Comparison of ENCODE assay signal across 31 cellular contexts in genomic region chr1:204848579-204848978, GRCh38. TPM values are rescaled to one million over a fixed set of nuclear protein-coding genes. Genes with fewer than 3 reads are reported as not detected.
"Had no signal": no experiment of that assay in that cellular context is flagged by ENCODE, and none has a peak within 500 bp of the region (broad histone marks: within the 10 kb centered on the region; RNA-seq: fewer than 3 reads in every experiment).

No MANE protein-coding gene starts in this region.

- H3K4me3 ChIP-seq: gastroesophageal sphincter, heart right ventricle, lung, mucosa of descending colon, neural progenitor cell, prostate gland, sigmoid colon, stomach, testis, tibial artery, upper lobe of left lung had no signal

- H3K9ac ChIP-seq: neural progenitor cell had no signal

- H2AFZ ChIP-seq: neural progenitor cell had no signal

- H3K4me1 ChIP-seq: foreskin keratinocyte, neural progenitor cell, prostate gland, stomach, testis, tibial artery, upper lobe of left lung had no signal

- H3K9me3 ChIP-seq: gastroesophageal sphincter, heart right ventricle, mucosa of descending colon, prostate gland, sigmoid colon, stomach, testis, tibial artery, upper lobe of left lung had no signal

- ATAC-seq: esophagus mucosa; foreskin keratinocyte; gastroesophageal sphincter; heart right ventricle; left ventricle myocardium superior; mucosa of descending colon; natural killer cell treated with Interleukin-12 subunit alpha and Interleukin-12 subunit beta and Interleukin-15 and Interleukin-18, amount 100 ng/mL, for 72 hours; right cardiac atrium; stimulated activated effector memory CD8-positive, alpha-beta T cell treated with anti-CD3 and anti-CD28 coated beads, Interleukin-12 subunit alpha, Interleukin-12 subunit beta, amount 100 ng/mL, for 72 hours had no signal

- H3K4me3 Mint-ChIP-seq: endodermal cell; immature natural killer cell; memory B cell; mesothelial cell of epicardium; naive B cell; natural killer cell treated with Interleukin-12 subunit alpha and Interleukin-12 subunit beta and Interleukin-15 and Interleukin-18, amount 100 ng/mL, for 72 hours; neural progenitor cell; stimulated activated effector memory CD8-positive, alpha-beta T cell treated with anti-CD3 and anti-CD28 coated beads, Interleukin-12 subunit alpha, Interleukin-12 subunit beta, amount 100 ng/mL, for 72 hours had no signal

- H3K27ac ChIP-seq: epithelial cell of prostate, foreskin keratinocyte, heart right ventricle, neural progenitor cell, prostate gland, sigmoid colon, stomach, testis, tibial artery, upper lobe of left lung had no signal

- FAIRE-seq: colon, keratinocyte, urothelium cell line had no signal

- H3K36me3 ChIP-seq: gastroesophageal sphincter, heart right ventricle, neural progenitor cell, prostate gland, sigmoid colon, stomach, tibial artery, upper lobe of left lung had no signal

- H3K4me1 Mint-ChIP-seq: immature natural killer cell; mesothelial cell of epicardium; naive B cell; stimulated activated effector memory CD8-positive, alpha-beta T cell treated with anti-CD3 and anti-CD28 coated beads, Interleukin-12 subunit alpha, Interleukin-12 subunit beta, amount 100 ng/mL, for 72 hours had no signal

- H3K27ac Mint-ChIP-seq: endodermal cell; immature natural killer cell; memory B cell; mesothelial cell of epicardium; naive B cell; natural killer cell treated with Interleukin-12 subunit alpha and Interleukin-12 subunit beta and Interleukin-15 and Interleukin-18, amount 100 ng/mL, for 72 hours; stimulated activated effector memory CD8-positive, alpha-beta T cell treated with anti-CD3 and anti-CD28 coated beads, Interleukin-12 subunit alpha, Interleukin-12 subunit beta, amount 100 ng/mL, for 72 hours had no signal

- DNase-seq: effector CD8-positive, alpha-beta T cell; endodermal cell; foreskin keratinocyte; heart right ventricle; hypothalamus; immature natural killer cell; left ventricle myocardium superior; mucosa of descending colon; naive B cell; right cardiac atrium; sigmoid colon; stimulated activated CD4-positive, alpha-beta T cell treated with anti-CD3 and anti-CD28 coated beads, Interleukin-2, amount 100 ng/mL, for 24 hours; stimulated activated CD4-positive, alpha-beta T cell treated with anti-CD3 and anti-CD28 coated beads, Interleukin-4, amount 100 ng/mL, for 24 hours; stimulated activated naive CD4-positive, alpha-beta T cell treated with Interleukin-2 at 50 U/mL for 16 hours; stomach; testis; tibial artery; upper lobe of left lung had no signal

- H3K4me2 ChIP-seq: neural progenitor cell had no signal

- H3K9me3 Mint-ChIP-seq: endodermal cell; immature natural killer cell; mesothelial cell of epicardium; naive B cell; natural killer cell treated with Interleukin-12 subunit alpha and Interleukin-12 subunit beta and Interleukin-15 and Interleukin-18, amount 100 ng/mL, for 72 hours; neural progenitor cell; stimulated activated effector memory CD8-positive, alpha-beta T cell treated with anti-CD3 and anti-CD28 coated beads, Interleukin-12 subunit alpha, Interleukin-12 subunit beta, amount 100 ng/mL, for 72 hours had no signal

- H3K36me3 Mint-ChIP-seq: immature natural killer cell; memory B cell; mesothelial cell of epicardium; naive B cell; natural killer cell treated with Interleukin-12 subunit alpha and Interleukin-12 subunit beta and Interleukin-15 and Interleukin-18, amount 100 ng/mL, for 72 hours; neural progenitor cell; stimulated activated effector memory CD8-positive, alpha-beta T cell treated with anti-CD3 and anti-CD28 coated beads, Interleukin-12 subunit alpha, Interleukin-12 subunit beta, amount 100 ng/mL, for 72 hours had no signal

- H3K27me3 ChIP-seq: gastroesophageal sphincter, heart right ventricle, neural progenitor cell, sigmoid colon, testis, tibial artery, upper lobe of left lung had no signal

RNA-seq across cellular contexts. Expression of gene NFASC, which starts 22.1 kb away (rescaled TPM):
- polyA plus RNA-seq: immature natural killer cell had no signal
